In the genomic region with DNA sequence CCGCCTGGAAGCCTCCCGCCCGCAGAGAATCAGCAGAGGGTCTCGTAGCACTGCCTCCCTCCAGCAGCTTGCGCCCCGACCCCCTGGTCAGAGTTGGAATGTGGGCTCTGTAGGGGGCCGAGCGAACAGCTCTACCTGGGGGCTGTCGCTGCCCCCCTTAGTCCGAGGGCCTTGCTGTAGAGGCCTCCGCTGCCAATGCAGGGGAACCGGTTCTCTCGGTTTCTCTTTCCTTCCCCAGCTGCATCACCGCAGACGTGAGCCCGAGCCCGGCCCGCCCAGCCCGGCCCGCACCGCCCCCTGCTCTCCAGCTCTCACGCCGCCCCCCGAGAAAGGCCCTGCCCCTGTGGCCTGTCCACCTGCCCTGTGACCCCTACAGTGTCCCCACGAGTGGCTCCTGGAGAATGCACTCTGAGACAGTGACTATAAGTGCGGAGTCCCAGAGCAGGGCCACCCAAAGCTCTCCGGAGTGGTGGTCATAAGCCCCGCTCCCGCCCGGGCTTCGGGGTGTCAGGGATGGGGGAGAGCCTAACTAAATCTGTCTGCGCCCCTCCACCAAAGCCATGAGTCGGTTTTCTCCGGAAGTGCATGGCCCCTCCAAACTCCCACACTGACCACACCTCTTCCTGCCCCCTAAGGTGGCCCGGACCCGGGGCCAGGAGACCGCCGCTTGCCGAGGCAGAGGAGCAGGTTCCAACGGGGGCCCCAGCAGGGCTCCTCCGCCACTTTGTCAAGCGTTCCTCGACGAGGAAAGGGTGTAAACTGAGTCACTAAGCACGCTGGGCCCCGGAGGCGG, we compare ENCODE assay signal across 8 cellular contexts. TPM values are rescaled to one million over a fixed set of nuclear protein-coding genes. Genes with fewer than 3 reads are reported as not detected.
A peak's percentile ranks its signal among the peaks of the same experiment; 100 is the strongest.
DNase-seq lines count a peak whose midpoint lies in the region; ATAC-seq, FAIRE-seq and TF ChIP-seq lines count a peak whose summit lies in the region.

No MANE protein-coding gene starts in this region.

- FAIRE-seq in GM12892 (lab: Jason Lieb, UNC) = peak; percentile 38

- ATAC-seq in HG02759 (IDR thresholded peaks at IDR 0.05; ENCODE audit: unreplicated experiment) = peak; percentile 23

- TF ChIP-seq CTCF in WI38 (IDR thresholded peaks at IDR 0.05; ENCODE audit: low read depth, low read length) (no peak), glutamatergic neuron (IDR thresholded peaks at IDR 0.05; ENCODE audit: partially characterized antibody, unreplicated experiment) (no peak), retinal pigment epithelial cell (conservative IDR thresholded peaks at IDR 0.05; ENCODE audit: low read depth, low read length) (no peak)

- H3K36me3 Mint-ChIP-seq in glutamatergic neuron (ENCODE audit: unreplicated experiment) = no peaks in the 10 kb centered on the region

- peak overlapping the region; percentile 40; the same call in 1 of the 2 replicates for H3K4me3 ChIP-seq in WI38 (ENCODE audit: low read depth, low read length)
- H3K4me3 ChIP-seq in retinal pigment epithelial cell (ENCODE audit: low read length) = peak overlapping the region; percentile 55

- H3K4me1 Mint-ChIP-seq in glutamatergic neuron (ENCODE audit: low read depth, unreplicated experiment) = peaks cover 18% of the 10 kb centered on the region

- H3K9me3 Mint-ChIP-seq in glutamatergic neuron (ENCODE audit: unreplicated experiment) = peaks cover 10% of the 10 kb centered on the region

- H3K27ac Mint-ChIP-seq in glutamatergic neuron (ENCODE audit: unreplicated experiment) = no peak overlapping the region

- DNase-seq in GM12892 (ENCODE audit: insufficient read length) (peak; percentile 80), glutamatergic neuron (no peak), retinal pigment epithelial cell (ENCODE audit: low read depth) (no peak), COR-L47 (lab: John Stamatoyannopoulos, UW) (no peak), retina (no peak), HCEC 1CT (no peak)

- peak overlapping the region; percentile 57 for H3K4me3 Mint-ChIP-seq in glutamatergic neuron (ENCODE audit: unreplicated experiment)

- peaks cover 29% of the 10 kb centered on the region for H3K27me3 Mint-ChIP-seq in glutamatergic neuron (ENCODE audit: unreplicated experiment)

- TF ChIP-seq POLR2A in GM12892 (IDR thresholded peaks at IDR 0.05; ENCODE audit: low read depth, low read length) = no peak

RNA-seq across cellular contexts. Expression of a gene that starts 1.7 kb away (rescaled TPM):
- polyA plus RNA-seq in GM12892 (2012; ENCODE audit: missing spikeins) = 10.4 TPM
- total RNA-seq in glutamatergic neuron (ENCODE audit: unreplicated experiment) = 3.5 TPM

RNA-seq across cellular contexts. Expression of a gene that starts 59.6 kb away (rescaled TPM):
- 7.6 TPM for polyA plus RNA-seq in GM12892 (2012; ENCODE audit: missing spikeins)
- total RNA-seq in glutamatergic neuron (ENCODE audit: unreplicated experiment) = 59.5 TPM
